Comparison of ENCODE assay signal across 9 cellular contexts in the genomic region with DNA sequence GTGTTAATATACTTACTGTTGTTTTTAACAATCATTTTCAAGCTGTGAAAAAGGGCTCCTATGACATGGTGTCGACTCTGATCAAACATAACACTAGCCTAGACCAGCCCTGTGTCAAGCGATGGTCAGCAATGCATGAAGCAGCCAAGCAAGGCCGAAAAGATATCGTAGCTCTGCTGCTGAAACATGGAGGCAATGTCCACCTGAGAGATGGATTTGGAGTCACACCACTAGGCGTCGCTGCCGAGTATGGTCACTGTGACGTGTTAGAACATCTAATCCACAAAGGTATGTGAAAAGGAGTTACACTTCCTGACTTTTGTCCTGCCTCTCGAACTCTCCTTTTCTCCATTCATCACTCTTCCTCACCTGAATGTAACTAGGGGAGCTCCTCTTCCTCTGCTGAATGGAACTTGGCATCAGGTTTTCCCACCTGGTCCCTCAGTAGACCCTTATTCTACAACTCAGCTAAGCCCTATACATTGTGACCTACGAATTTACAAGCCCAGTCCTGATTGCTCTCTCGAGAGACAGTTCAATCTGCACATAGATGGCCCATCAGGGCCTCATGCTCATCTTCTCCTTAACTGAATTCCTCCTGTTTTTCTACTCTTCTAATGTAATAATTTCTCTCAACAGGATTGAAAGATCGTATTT. TPM values are rescaled to one million over a fixed set of nuclear protein-coding genes. Genes with fewer than 3 reads are reported as not detected.
DNase-seq lines count a peak whose midpoint lies in the region; ATAC-seq and TF ChIP-seq lines count a peak whose summit lies in the region.
"Had no signal": no experiment of that assay in that cellular context is flagged by ENCODE, and none has a peak within 500 bp of the region (broad histone marks: within the 10 kb centered on the region; RNA-seq: fewer than 3 reads in every experiment).

No MANE protein-coding gene starts in this region.

- intact Hi-C loops in heart right ventricle (cut with DNase I): no loop called here

- no peaks in the 10 kb centered on the region for H3K27me3 ChIP-seq in heart right ventricle

- DNase-seq in NCI-H2227 treated with DMSO at 0.1 percent for 48 hours (lab: John Stamatoyannopoulos, UW): peak; percentile 65
- peak; percentile 59 for DNase-seq in activated T-cell treated with anti-CD3 and anti-CD28 coated beads for 48 hours (ENCODE audit: low read depth)
- peak in 1 of 2 donors; percentile 39 for DNase-seq in heart right ventricle
- peak; percentile 65 for DNase-seq in stimulated activated CD4-positive, alpha-beta T cell treated with anti-CD3 and anti-CD28 coated beads, Interleukin-4, amount 100 ng/mL, for 1 hour
- no peak for DNase-seq in NCI-H2171 (lab: John Stamatoyannopoulos, UW)
- no peak for DNase-seq in NCI-H446 (lab: John Stamatoyannopoulos, UW)

- TF ChIP-seq POLR2A in GM18505 (IDR thresholded peaks at IDR 0.05; ENCODE audit: borderline replicate concordance, extremely low read depth, insufficient read depth, insufficient read length): no peak

- no peak overlapping the region for H3K4me3 ChIP-seq in heart right ventricle

- H3K36me3 ChIP-seq in heart right ventricle: peaks cover 0 to 18% (median 0%) of the 10 kb centered on the region in 9 donors

- ATAC-seq in GM18505 (IDR thresholded peaks at IDR 0.05; ENCODE audit: unreplicated experiment) (peak; percentile 89), HG02623 (IDR thresholded peaks at IDR 0.05; ENCODE audit: unreplicated experiment) (peak; percentile 96), heart right ventricle (no peak)

- peak overlapping the region in 1 of 10 donors; percentile 85 for H3K27ac ChIP-seq in heart right ventricle

- H3K4me1 ChIP-seq in heart right ventricle: peaks cover 0 to 27% (median 4%) of the 10 kb centered on the region in 9 donors

- H3K9me3 ChIP-seq in heart right ventricle: no peaks in the 10 kb centered on the region

- WGBS in heart right ventricle, 2 donors: 64 to 71% methylated on average over 12 of the region's 12 CpGs

- peak; percentile 16 to 60 (median 45) for TF ChIP-seq CTCF in heart right ventricle (IDR thresholded peaks at IDR 0.05)

RNA-seq across cellular contexts. Expression of gene ASB15, which starts 23.0 kb away (rescaled TPM):
- 10 to 100 TPM; 24.8 to 80.6 (median 55.8) TPM for total RNA-seq in heart right ventricle
- polyA plus RNA-seq in heart right ventricle: 10 to 100 TPM in 1 of 2 donors, under 1 TPM in 1; 0.99 to 20.3 TPM
- total RNA-seq: glomerular endothelial cell had no signal

RNA-seq across cellular contexts. Expression of gene LMOD2, which starts 31.0 kb away (rescaled TPM):
- total RNA-seq in heart right ventricle: 1,000 to 10,000 TPM in 6 of 10 donors, 100 to 1,000 TPM in 4; 195 to 2,841 (median 1,290) TPM
- polyA plus RNA-seq in heart right ventricle: 100 to 1,000 TPM; 115 to 281 TPM
- total RNA-seq: glomerular endothelial cell had no signal

Comparison
In these comparisons a context has a peak if more than half of its experiments do, and no peak if none do; other contexts are left out.
1. ATAC-seq: peak in GM18505 (single experiment) and HG02623 (single experiment); none in heart right ventricle (0 of 8).
2. DNase-seq: peak in NCI-H2227 treated with DMSO at 0.1 percent for 48 hours (single experiment), activated T-cell treated with anti-CD3 and anti-CD28 coated beads for 48 hours (single experiment) and stimulated activated CD4-positive, alpha-beta T cell treated with anti-CD3 and anti-CD28 coated beads, Interleukin-4, amount 100 ng/mL, for 1 hour (single experiment); none in NCI-H2171 (single experiment) and NCI-H446 (0 of 2).